In genomic region chr21:29238967-29239289, GRCh38 we compare ENCODE assay signal across 1 cellular context.
A peak's percentile ranks its signal among the peaks of the same experiment; 100 is the strongest.
TF ChIP-seq lines count a peak whose summit lies in the region.

No MANE protein-coding gene starts in this region.

TF ChIP-seq in K562, 482 proteins besides CTCF, POLR2A, EP300 and RAD21 (continued from another document):
- TF ChIP-seq ZNF592 (IDR thresholded peaks at IDR 0.05), result no peak
- TF ChIP-seq SMARCE1 (IDR thresholded peaks at IDR 0.05), result no peak; the same call in 1 of the 2 replicates
- no peak for TF ChIP-seq E2F4 (CRISPR knock-in tag; IDR thresholded peaks at IDR 0.05; ENCODE audit: low read depth)
- TF ChIP-seq RCOR1 (IDR thresholded peaks at IDR 0.05; ENCODE audit: borderline replicate concordance in 1 of 2, low read depth in 2 of 2, low read length in 2 of 2), result peak in 1 of 2 experiments; percentile 97; a peak in 3 of 4 replicates
- peak; percentile 23; the same call in 1 of the 2 replicates for TF ChIP-seq JUND (IDR thresholded peaks at IDR 0.05; ENCODE audit: borderline replicate concordance, low read depth, low read length)
- TF ChIP-seq JUND (tag; IDR thresholded peaks at IDR 0.05; ENCODE audit: borderline replicate concordance, low read depth, low read length), result no peak; the same call in 2 of the 3 replicates
- peak; percentile 83 for TF ChIP-seq MAFG (tag; conservative IDR thresholded peaks at IDR 0.05)
- TF ChIP-seq KLF13 (tag; IDR thresholded peaks at IDR 0.05; ENCODE audit: borderline replicate concordance, low read depth), result no peak
- no peak for TF ChIP-seq SREBF1 (IDR thresholded peaks at IDR 0.05; ENCODE audit: borderline replicate concordance, low read depth, low read length)
- peak; percentile 55 for TF ChIP-seq MAFK (IDR thresholded peaks at IDR 0.05; ENCODE audit: low read length)
- TF ChIP-seq ZC3H8 (IDR thresholded peaks at IDR 0.05), result no peak
- peak; percentile 92 for TF ChIP-seq C11orf30 (IDR thresholded peaks at IDR 0.05; ENCODE audit: low read depth)
- no peak for TF ChIP-seq BDP1 (IDR thresholded peaks at IDR 0.05; ENCODE audit: insufficient read depth, insufficient read length)
- TF ChIP-seq CBFA2T3 (IDR thresholded peaks at IDR 0.05), result peak; percentile 41; the same call in 1 of the 2 replicates
- 0 out of 2 replicates have a peak, but pooled peaks have one; percentile 21 for TF ChIP-seq FOXJ2 (tag; IDR thresholded peaks at IDR 0.05)
- TF ChIP-seq KDM1A (IDR thresholded peaks at IDR 0.05), result peak in 1 of 2 experiments; percentile 52; a peak in 3 of 4 replicates
- peak; percentile 45 for TF ChIP-seq ARID1B (IDR thresholded peaks at IDR 0.05)
- no peak for TF ChIP-seq ZNF311 (CRISPR knock-in tag; IDR thresholded peaks at IDR 0.05)
- peak; percentile 75 for TF ChIP-seq MAFF (IDR thresholded peaks at IDR 0.05; ENCODE audit: low read length)
- TF ChIP-seq ARHGAP35 (IDR thresholded peaks at IDR 0.05; ENCODE audit: partially characterized antibody), result no peak
- TF ChIP-seq TBL1XR1 (IDR thresholded peaks at IDR 0.05; ENCODE audit: low read length in 2 of 2), result 0 out of 4 replicates have a peak, but pooled peaks of 1 of the 2 experiments have one; percentile 16
- peak; percentile 68 for TF ChIP-seq ZNF316 (IDR thresholded peaks at IDR 0.05)
- TF ChIP-seq ZNF76 (CRISPR knock-in tag; IDR thresholded peaks at IDR 0.05; ENCODE audit: borderline replicate concordance), result no peak
- peak; percentile 93 for TF ChIP-seq NFE2 (IDR thresholded peaks at IDR 0.05; ENCODE audit: low read depth)
- TF ChIP-seq MLLT1 (IDR thresholded peaks at IDR 0.05), result peak in 1 of 2 experiments; percentile 60; a peak in 1 of 4 replicates
- peak; percentile 55; the same call in 1 of the 2 replicates for TF ChIP-seq TEAD4 (IDR thresholded peaks at IDR 0.05; ENCODE audit: low read length)
- TF ChIP-seq TEAD4 (CRISPR knock-in tag; IDR thresholded peaks at IDR 0.05; ENCODE audit: borderline replicate concordance), result no peak
- TF ChIP-seq ILK (tag; IDR thresholded peaks at IDR 0.05; ENCODE audit: borderline replicate concordance, low read depth), result no peak
- TF ChIP-seq MTA3 (IDR thresholded peaks at IDR 0.05; ENCODE audit: borderline replicate concordance), result no peak
- no peak for TF ChIP-seq NCOA4 (IDR thresholded peaks at IDR 0.05; ENCODE audit: partially characterized antibody)
- TF ChIP-seq E2F8 (IDR thresholded peaks at IDR 0.05; ENCODE audit: low read depth, partially characterized antibody), result no peak
- 0 out of 4 replicates have a peak, but pooled peaks of 1 of the 2 experiments have one; percentile 20 for TF ChIP-seq MAZ (CRISPR knock-in tag; conservative IDR thresholded peaks at IDR 0.05 in 1 of 2, IDR thresholded peaks at IDR 0.05 in 1 of 2)
- TF ChIP-seq CTBP1 (IDR thresholded peaks at IDR 0.05; ENCODE audit: borderline replicate concordance), result peak; percentile 83
- no peak for TF ChIP-seq ZNF263 (CRISPR knock-in tag; IDR thresholded peaks at IDR 0.05; ENCODE audit: borderline replicate concordance)
- peak; percentile 0 for TF ChIP-seq MEIS2 (IDR thresholded peaks at IDR 0.05; ENCODE audit: partially characterized antibody)
- peak; percentile 90 for TF ChIP-seq NFIC (IDR thresholded peaks at IDR 0.05)
- TF ChIP-seq FOXO4 (CRISPR knock-in tag; IDR thresholded peaks at IDR 0.05), result no peak
- peak; percentile 85; the same call in 1 of the 2 replicates for TF ChIP-seq ESRRA (IDR thresholded peaks at IDR 0.05; ENCODE audit: borderline replicate concordance, low read depth)
- TF ChIP-seq SIRT6 (IDR thresholded peaks at IDR 0.05; ENCODE audit: low read depth, low read length), result no peak
- peak; percentile 65; the same call in 1 of the 2 replicates for TF ChIP-seq HDAC2 (IDR thresholded peaks at IDR 0.05)
- no peak for TF ChIP-seq TGIF2 (CRISPR knock-in tag; IDR thresholded peaks at IDR 0.05)
- no peak for TF ChIP-seq IFI16 (CRISPR knock-in tag; IDR thresholded peaks at IDR 0.05)
